ENCODE assay signal across 7 cellular contexts in the genomic region with DNA sequence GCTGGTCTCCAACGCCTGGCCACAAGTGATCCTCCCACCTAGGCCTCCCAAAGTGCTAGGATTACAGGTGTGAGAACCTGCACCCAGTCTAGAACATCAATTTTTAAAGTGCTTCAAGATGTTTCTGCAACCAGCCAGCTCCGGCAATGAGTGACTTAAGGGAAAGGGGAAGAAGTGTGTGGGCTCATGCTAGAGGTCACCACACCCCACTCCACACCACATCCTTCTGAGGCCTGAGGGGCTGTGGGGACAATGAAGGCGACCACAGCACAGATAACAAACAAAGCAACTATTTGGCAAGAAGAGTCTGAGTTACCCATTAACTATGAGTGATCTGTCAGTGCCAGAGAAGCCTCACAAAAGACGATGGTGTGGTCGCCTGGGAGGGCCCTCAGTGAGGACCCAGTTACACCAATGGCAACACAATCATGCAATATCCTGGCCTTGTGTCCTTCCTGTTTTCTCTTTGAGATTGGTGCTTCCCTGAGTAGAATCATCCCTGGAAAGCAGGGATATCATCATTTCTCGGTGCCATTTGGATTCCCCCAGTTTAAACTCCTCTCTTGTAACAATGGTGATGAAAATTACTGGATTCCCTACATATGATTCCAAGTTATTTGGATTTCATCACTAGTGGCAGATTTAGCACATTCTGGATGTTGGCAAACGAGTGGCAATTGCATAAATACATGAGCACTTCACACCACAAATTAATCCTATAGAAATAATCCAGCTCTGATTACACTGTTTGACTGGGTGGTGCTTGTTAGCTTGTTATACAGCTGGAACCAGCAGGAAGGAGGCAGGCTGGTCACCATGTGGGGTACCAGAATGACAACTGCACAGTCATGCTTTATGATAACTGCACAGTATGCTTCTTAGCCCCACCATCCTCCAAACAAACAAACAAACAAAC. TPM values are rescaled to one million over a fixed set of nuclear protein-coding genes. Genes with fewer than 3 reads are reported as not detected.
DNase-seq lines count a peak whose midpoint lies in the region; ATAC-seq and TF ChIP-seq lines count a peak whose summit lies in the region.

No MANE protein-coding gene starts in this region.

- no peaks in the 10 kb centered on the region for H3K27me3 Mint-ChIP-seq in progenitor cell of endocrine pancreas
- peaks cover 6% of the 10 kb centered on the region for H3K27me3 Mint-ChIP-seq in activated naive CD4-positive, alpha-beta T cell treated with anti-CD3 and anti-CD28 coated beads, Interleukin-2, amount 10 ng/mL, durations not matched to agents 7 days and 5 days

- no peaks in the 10 kb centered on the region for H3K9me3 Mint-ChIP-seq in progenitor cell of endocrine pancreas (ENCODE audit: low read depth)
- no peaks in the 10 kb centered on the region for H3K9me3 Mint-ChIP-seq in activated naive CD4-positive, alpha-beta T cell treated with anti-CD3 and anti-CD28 coated beads, Interleukin-2, amount 10 ng/mL, durations not matched to agents 7 days and 5 days

- H3K4me1 Mint-ChIP-seq in progenitor cell of endocrine pancreas (ENCODE audit: low read depth) = peaks cover 25% of the 10 kb centered on the region
- no peaks in the 10 kb centered on the region for H3K4me1 Mint-ChIP-seq in activated naive CD4-positive, alpha-beta T cell treated with anti-CD3 and anti-CD28 coated beads, Interleukin-2, amount 10 ng/mL, durations not matched to agents 7 days and 5 days

- ATAC-seq in GM19035 (IDR thresholded peaks at IDR 0.05; ENCODE audit: unreplicated experiment) (peak; percentile 47), HG03045 (IDR thresholded peaks at IDR 0.05; ENCODE audit: unreplicated experiment) (peak; percentile 54)

- TF ChIP-seq CTCF in progenitor cell of endocrine pancreas (IDR thresholded peaks at IDR 0.05; ENCODE audit: unreplicated experiment) = no peak

- peak; percentile 82 for DNase-seq in RPMI7951 (ENCODE audit: low read depth)
- no peak for DNase-seq in progenitor cell of endocrine pancreas (ENCODE audit: low spot score, unreplicated experiment)
- no peak for DNase-seq in activated effector memory CD4-positive, alpha-beta T cell treated with Interleukin-2 at 50 U/mL for 16 hours
- no peak for DNase-seq in activated naive CD4-positive, alpha-beta T cell treated with anti-CD3 and anti-CD28 coated beads, Interleukin-2, amount 10 ng/mL, durations not matched to agents 7 days and 5 days
- DNase-seq in NCI-H2196 (lab: John Stamatoyannopoulos, UW; ENCODE audit: unreplicated experiment) = no peak

- H3K4me3 Mint-ChIP-seq in progenitor cell of endocrine pancreas (ENCODE audit: low read depth) = no peak overlapping the region
- H3K4me3 Mint-ChIP-seq in activated naive CD4-positive, alpha-beta T cell treated with anti-CD3 and anti-CD28 coated beads, Interleukin-2, amount 10 ng/mL, durations not matched to agents 7 days and 5 days = no peak overlapping the region

- CTCF ChIA-PET in activated naive CD4-positive, alpha-beta T cell treated with anti-CD3 and anti-CD28 coated beads, Interleukin-2, amount 10 ng/mL, durations not matched to agents 7 days and 5 days (lab: Charles Lee) = interaction anchor here (1.2 kb wide), 1 partner anchor 165 kb away, joined by 6 read pairs; no protein-coding TSS in a partner anchor

- H3K27ac Mint-ChIP-seq in progenitor cell of endocrine pancreas = peak overlapping the region; percentile 77
- H3K27ac Mint-ChIP-seq in activated naive CD4-positive, alpha-beta T cell treated with anti-CD3 and anti-CD28 coated beads, Interleukin-2, amount 10 ng/mL, durations not matched to agents 7 days and 5 days = no peak overlapping the region

- H3K36me3 Mint-ChIP-seq in progenitor cell of endocrine pancreas (ENCODE audit: insufficient read depth) = no peaks in the 10 kb centered on the region
- no peaks in the 10 kb centered on the region for H3K36me3 Mint-ChIP-seq in activated naive CD4-positive, alpha-beta T cell treated with anti-CD3 and anti-CD28 coated beads, Interleukin-2, amount 10 ng/mL, durations not matched to agents 7 days and 5 days

RNA-seq across cellular contexts. Expression of gene ABTB2, which starts 18.4 kb away (rescaled TPM):
- 2.8 and 3.2 TPM in 2 replicates for total RNA-seq in RPMI7951 (2014; rRNA removed; shearing (Covaris generic))
- 16.0 and 19.5 TPM in 2 replicates for total RNA-seq in progenitor cell of endocrine pancreas
